ENCODE assay signal across 19 cellular contexts in the genomic region with DNA sequence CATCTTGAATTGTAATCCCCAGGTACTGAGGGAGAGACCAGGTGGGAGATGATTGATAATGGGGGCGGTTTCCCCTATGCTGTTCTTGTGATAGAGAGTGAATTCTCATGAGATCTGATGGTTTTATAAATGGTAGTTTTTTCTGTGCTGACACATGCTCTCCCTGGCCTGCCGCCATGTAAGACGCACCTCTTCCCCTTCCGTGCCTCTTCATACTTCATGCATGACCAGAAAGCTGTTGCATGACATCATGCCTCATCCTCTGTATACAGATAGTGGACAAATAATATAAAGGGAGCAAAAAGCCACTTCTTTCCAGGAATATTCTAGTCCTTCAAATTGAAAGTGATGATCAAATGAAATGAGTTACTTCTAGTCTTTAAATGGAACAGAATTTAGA. TPM values are rescaled to one million over a fixed set of nuclear protein-coding genes. Genes with fewer than 3 reads are reported as not detected.
A peak's percentile ranks its signal among the peaks of the same experiment; 100 is the strongest.
DNase-seq lines count a peak whose midpoint lies in the region; ATAC-seq and TF ChIP-seq lines count a peak whose summit lies in the region.
"Had no signal": no experiment of that assay in that cellular context is flagged by ENCODE, and none has a peak within 500 bp of the region (broad histone marks: within the 10 kb centered on the region; RNA-seq: fewer than 3 reads in every experiment).

No MANE protein-coding gene starts in this region.

- H3K27ac Mint-ChIP-seq in H9: no peak overlapping the region
- H3K27ac Mint-ChIP-seq: activated T-helper 17 cell treated with anti-CD3 and anti-CD28 coated beads, Interleukin-2, amount 50 U/mL, for 72 hours; CD8-positive, alpha-beta T cell; endodermal cell had no signal

- DNase-seq in SHP77 treated with DMSO at 0.1 percent for 48 hours (lab: John Stamatoyannopoulos, UW) (peak; percentile 17), fibroblast of the aortic adventitia (ENCODE audit: low read depth) (peak; percentile 36), heart right ventricle (no peak), H9 (no peak), Ammon's horn (ENCODE audit: low spot score) (no peak)
- DNase-seq: CD8-positive, alpha-beta T cell; endodermal cell; head of caudate nucleus; NCI-H1417 treated with DMSO at 0.1 percent for 48 hours; NCI-H526; retina; stomach had no signal

- H3K79me2 ChIP-seq in ACC112 (ENCODE audit: control insufficient read depth, insufficient read depth, low read length, unreplicated experiment): no peaks in the 10 kb centered on the region
- no peaks in the 10 kb centered on the region for H3K79me2 ChIP-seq in H9 (ENCODE audit: insufficient read depth, low read length)

- H4K8ac ChIP-seq in H9 (replicated peaks; ENCODE audit: insufficient read length, low read depth, low read length): no peak overlapping the region

- H3K27me3 ChIP-seq in ACC112 (ENCODE audit: insufficient read depth, low read length): no peaks in the 10 kb centered on the region
- H3K27me3 ChIP-seq in heart right ventricle: no peaks in the 10 kb centered on the region
- no peaks in the 10 kb centered on the region for H3K27me3 ChIP-seq in H9 (ENCODE audit: insufficient read depth, low read length)
- H3K27me3 ChIP-seq: stomach had no signal

- H3K18ac ChIP-seq in H9 (ENCODE audit: insufficient read length, low read depth, low read length): no peak overlapping the region

- H2BK12ac ChIP-seq in H9 (ENCODE audit: insufficient read length, low read depth, low read length): no peak overlapping the region

- H3K4me1 ChIP-seq in ACC112 (ENCODE audit: control insufficient read depth, insufficient read depth, low read length, unreplicated experiment) (peaks cover 13% of the 10 kb centered on the region), HEK293 (ENCODE audit: control insufficient read depth, insufficient read depth, low read length) (no peaks in the 10 kb centered on the region), heart right ventricle (no peaks in the 10 kb centered on the region), H9 (ENCODE audit: insufficient read depth, low read length) (no peaks in the 10 kb centered on the region)
- H3K4me1 ChIP-seq: stomach had no signal

- no peaks in the 10 kb centered on the region for H3K27me3 Mint-ChIP-seq in H9 (ENCODE audit: low read depth)
- H3K27me3 Mint-ChIP-seq: activated T-helper 17 cell treated with anti-CD3 and anti-CD28 coated beads, Interleukin-2, amount 50 U/mL, for 72 hours; central memory CD8-positive, alpha-beta T cell had no signal

- H2AK5ac ChIP-seq in H9 (ENCODE audit: insufficient read length, low read length): no peak overlapping the region

- no peak overlapping the region for H3K56ac ChIP-seq in H9 (ENCODE audit: insufficient read length, low read depth, low read length)

- WGBS in heart right ventricle, 2 donors: 67 to 78% methylated on average over 4 of the region's 4 CpGs
- no CpG with 5 or more reads among the region's 4 CpGs for WGBS in H9 (ENCODE audit: extremely low coverage, insufficient read length, low lambda C conversion rate)

- H3K36me3 ChIP-seq in ACC112 (ENCODE audit: insufficient read depth, low read length) (no peaks in the 10 kb centered on the region), HEK293 (ENCODE audit: control insufficient read depth in 2 of 2, insufficient read depth in 1 of 2, low read length in 2 of 2) (no peaks in the 10 kb centered on the region), heart right ventricle (no peaks in the 10 kb centered on the region)
- H3K36me3 ChIP-seq: stomach had no signal

- H3K4me3 Mint-ChIP-seq in H9: no peak overlapping the region
- H3K4me3 Mint-ChIP-seq: activated T-helper 17 cell treated with anti-CD3 and anti-CD28 coated beads, Interleukin-2, amount 50 U/mL, for 72 hours; CD8-positive, alpha-beta T cell; central memory CD8-positive, alpha-beta T cell; endodermal cell had no signal

- H3K4me3 ChIP-seq in ACC112 (ENCODE audit: low read depth, low read length) (peak overlapping the region; percentile 30), HEK293 (ENCODE audit: low read depth, low read length) (no peak overlapping the region), fibroblast of the aortic adventitia (ENCODE audit: low read depth, low read length) (no peak overlapping the region), heart right ventricle (no peak overlapping the region)
- H3K4me3 ChIP-seq: stomach had no signal

- no peaks in the 10 kb centered on the region for H3K9me3 Mint-ChIP-seq in H9
- H3K9me3 Mint-ChIP-seq: CD8-positive, alpha-beta T cell; endodermal cell had no signal

- no peak overlapping the region for H3T11ph ChIP-seq in H9 (ENCODE audit: low read length)

- H4K91ac ChIP-seq in H9 (ENCODE audit: insufficient read length, low read depth, low read length): no peak overlapping the region

- H2BK120ac ChIP-seq in H9 (ENCODE audit: low read depth, low read length, poor library complexity, severe bottlenecking): no peak overlapping the region

- no peak overlapping the region for H3K14ac ChIP-seq in H9 (ENCODE audit: insufficient read depth, low read length)

- CTCF ChIA-PET in HEK293 (lab: Yijun Ruan, JAX): interaction anchor here (0.5 kb wide), 1 partner anchor 16 kb away, joined by 3 read pairs; no protein-coding TSS in a partner anchor

- H4K20me1 ChIP-seq in H9 (ENCODE audit: control insufficient read depth, insufficient read depth, insufficient read length): no peaks in the 10 kb centered on the region

- H2BK20ac ChIP-seq in H9 (ENCODE audit: low read depth, low read length, poor library complexity, severe bottlenecking): no peak overlapping the region

- no peak overlapping the region for H3K4ac ChIP-seq in H9 (ENCODE audit: low read depth, low read length)

- no peak for TF ChIP-seq CTCF in HEK293 (tag by site-specific recombination; IDR thresholded peaks at IDR 0.05)
- TF ChIP-seq CTCF in fibroblast of the aortic adventitia (IDR thresholded peaks at IDR 0.05; ENCODE audit: insufficient read depth, low read length): no peak
- no peak for TF ChIP-seq CTCF in heart right ventricle (IDR thresholded peaks at IDR 0.05)
- TF ChIP-seq CTCF in H9 (conservative IDR thresholded peaks at IDR 0.05): no peak

- ATAC-seq in heart right ventricle (no peak), HG03159 (IDR thresholded peaks at IDR 0.05; ENCODE audit: unreplicated experiment) (no peak)
- ATAC-seq: activated T-helper 17 cell treated with anti-CD3 and anti-CD28 coated beads, Interleukin-2, amount 50 U/mL, for 72 hours; CD8-positive, alpha-beta T cell; Panc1 had no signal

- no peak overlapping the region for H3K23ac ChIP-seq in H9 (ENCODE audit: insufficient read length, low read depth, low read length)

- no peak overlapping the region for H3K9ac ChIP-seq in H9 (ENCODE audit: extremely low read depth, insufficient read length, low read length)

- no peak overlapping the region for H2BK15ac ChIP-seq in H9 (ENCODE audit: low read depth, low read length)

- H3K23me2 ChIP-seq in H9 (ENCODE audit: insufficient read length, low read depth, low read length, poor library complexity, severe bottlenecking): no peaks in the 10 kb centered on the region

- POLR2A ChIA-PET in HEK293 (lab: Yijun Ruan, JAX): no interaction called here

- no peaks in the 10 kb centered on the region for H3K9me3 ChIP-seq in HEK293 (ENCODE audit: control insufficient read depth, insufficient read depth, low read depth, low read length)
- H3K9me3 ChIP-seq in heart right ventricle: no peaks in the 10 kb centered on the region
- H3K9me3 ChIP-seq in H9 (ENCODE audit: control insufficient read depth, low read depth, low read length): no peaks in the 10 kb centered on the region
- H3K9me3 ChIP-seq: stomach had no signal

- intact Hi-C loops in heart right ventricle (cut with DNase I): no loop called here

- no peak overlapping the region for H3K4me2 ChIP-seq in H9 (ENCODE audit: insufficient read depth, insufficient read length, low read length)

- H4K5ac ChIP-seq in H9 (ENCODE audit: insufficient read length, low read depth, low read length): no peak overlapping the region

- H3K36me3 Mint-ChIP-seq in H9 (ENCODE audit: insufficient read depth in 1 of 3, low read depth in 3 of 3): no peaks in the 10 kb centered on the region
- H3K36me3 Mint-ChIP-seq: CD8-positive, alpha-beta T cell had no signal

- H3K27ac ChIP-seq in ACC112 (ENCODE audit: low read depth, low read length) (no peak overlapping the region), HEK293 (ENCODE audit: extremely low read depth, low read depth, low read length) (no peak overlapping the region), heart right ventricle (no peak overlapping the region), H9 (ENCODE audit: insufficient read length, low read depth, low read length) (no peak overlapping the region)
- H3K27ac ChIP-seq: stomach, VCaP had no signal

- no peaks in the 10 kb centered on the region for H3K4me1 Mint-ChIP-seq in H9
- H3K4me1 Mint-ChIP-seq: activated T-helper 17 cell treated with anti-CD3 and anti-CD28 coated beads, Interleukin-2, amount 50 U/mL, for 72 hours; central memory CD8-positive, alpha-beta T cell; endodermal cell had no signal

- no peak overlapping the region for H2BK5ac ChIP-seq in H9 (ENCODE audit: insufficient read length, low read length)

- no peaks in the 10 kb centered on the region for H3K79me1 ChIP-seq in H9 (ENCODE audit: insufficient read depth, low read depth, low read length, poor library complexity, severe bottlenecking)

- H2AFZ ChIP-seq in ACC112 (ENCODE audit: low read length, unreplicated experiment): peak overlapping the region; percentile 86
- H2AFZ ChIP-seq in H9 (ENCODE audit: low read length): no peak overlapping the region

TF ChIP-seq in HEK293, 187 proteins besides CTCF, POLR2A, EP300 and RAD21:
- no peak for TF ChIP-seq ZNF292 (tag by site-specific recombination; IDR thresholded peaks at IDR 0.05; ENCODE audit: borderline replicate concordance, low read depth)
- no peak for TF ChIP-seq ZNF600 (tag by site-specific recombination; IDR thresholded peaks at IDR 0.05)
- peak; percentile 51; the same call in 1 of the 2 replicates for TF ChIP-seq ZBTB21 (tag by site-specific recombination; IDR thresholded peaks at IDR 0.05)
- TF ChIP-seq ZEB2 (tag by site-specific recombination; IDR thresholded peaks at IDR 0.05): no peak
TF ChIP-seq in HEK293: peak in this region for 1.

RNA-seq across cellular contexts. Expression of gene LRIG3, which starts 47.2 kb away (rescaled TPM):
- 88.8 and 197 TPM in 2 replicates for total RNA-seq in fibroblast of the aortic adventitia (ENCODE audit: low replicate concordance)
- total RNA-seq in heart right ventricle: 1 to 10 TPM; 3.0 to 8.5 (median 6.5) TPM
- polyA plus RNA-seq in heart right ventricle: 1 to 10 TPM; 1.8 to 3.5 TPM
- 10.9 and 11.6 TPM in 2 replicates for total RNA-seq in H9 (2021)
- total RNA-seq: activated T-helper 17 cell treated with anti-CD3 and anti-CD28 coated beads, Interleukin-2, amount 50 U/mL, for 72 hours; CD8-positive, alpha-beta T cell had no signal

Comparison
In these comparisons a context has a peak if more than half of its experiments do, and no peak if none do; other contexts are left out.
1. DNase-seq: peak in SHP77 treated with DMSO at 0.1 percent for 48 hours (single experiment) and fibroblast of the aortic adventitia (single experiment); none in heart right ventricle (0 of 2), H9 (single experiment) and Ammon's horn (single experiment).